In genomic region chr6:43059168-43060033, GRCh38 we compare ENCODE assay signal across 8 cellular contexts. TPM values are rescaled to one million over a fixed set of nuclear protein-coding genes. Genes with fewer than 3 reads are reported as not detected.
A peak's percentile ranks its signal among the peaks of the same experiment; 100 is the strongest.
DNase-seq lines count a peak whose midpoint lies in the region; TF ChIP-seq lines count a peak whose summit lies in the region.

KLC4 (plus strand) TSS chr6:43059631; CDS start chr6:43061336, 1,705 bp downstream.
MRPL2 (minus strand) TSS chr6:43059434; CDS start chr6:43059381, 53 bp downstream.

- H3K4me3 Mint-ChIP-seq in HFFc6 = peak within 1 kb of the TSS; percentile 95
- H3K4me3 Mint-ChIP-seq in activated naive CD4-positive, alpha-beta T cell treated with anti-CD3 and anti-CD28 coated beads, Interleukin-2, amount 50 U/mL, for 24 hours = peak within 1 kb of the TSS; percentile 96

- no peaks in the 10 kb centered on the region for H3K27me3 ChIP-seq in suprapubic skin

- no peak for TF ChIP-seq CTCF in HFFc6 (IDR thresholded peaks at IDR 0.05)
- no peak for TF ChIP-seq CTCF in NB4 (IDR thresholded peaks at IDR 0.05; ENCODE audit: low read depth, low read length)
- no peak for TF ChIP-seq CTCF in suprapubic skin (IDR thresholded peaks at IDR 0.05)

- peak within 1 kb of the TSS; percentile 90 for H3K27ac ChIP-seq in SK-N-MC
- peak within 1 kb of the TSS; percentile 79 for H3K27ac ChIP-seq in suprapubic skin

- peak within 1 kb of the TSS; percentile 98 for H3K9ac ChIP-seq in SK-N-MC (ENCODE audit: insufficient read length)

- 0% methylated on average over 24 of the region's 64 CpGs for WGBS in suprapubic skin

- TF ChIP-seq EP300 in suprapubic skin (IDR thresholded peaks at IDR 0.05) = no peak

- peaks cover 26% of the 10 kb centered on the region for H3K4me1 ChIP-seq in suprapubic skin

- H3K36me3 Mint-ChIP-seq in HFFc6 (ENCODE audit: low read depth) = peaks cover 21% of the 10 kb centered on the region
- H3K36me3 Mint-ChIP-seq in activated naive CD4-positive, alpha-beta T cell treated with anti-CD3 and anti-CD28 coated beads, Interleukin-2, amount 50 U/mL, for 24 hours = peaks cover 4% of the 10 kb centered on the region

- H3K9me3 ChIP-seq in SK-N-MC (ENCODE audit: low read depth, low read length) (no peaks in the 10 kb centered on the region), suprapubic skin (no peaks in the 10 kb centered on the region)

- TF ChIP-seq POLR2A in NB4 (IDR thresholded peaks at IDR 0.05; ENCODE audit: extremely low read depth, insufficient read length) = peak; percentile 84
- TF ChIP-seq POLR2A in suprapubic skin (IDR thresholded peaks at IDR 0.05) = peak in 1 of 2 donors; percentile 74

- peak within 1 kb of the TSS; percentile 96 for H3K27ac Mint-ChIP-seq in HFFc6
- H3K27ac Mint-ChIP-seq in activated naive CD4-positive, alpha-beta T cell treated with anti-CD3 and anti-CD28 coated beads, Interleukin-2, amount 50 U/mL, for 24 hours = peak within 1 kb of the TSS; percentile 99

- H3K9me3 Mint-ChIP-seq in HFFc6 = no peaks in the 10 kb centered on the region
- H3K9me3 Mint-ChIP-seq in activated naive CD4-positive, alpha-beta T cell treated with anti-CD3 and anti-CD28 coated beads, Interleukin-2, amount 50 U/mL, for 24 hours = no peaks in the 10 kb centered on the region

- H3K36me3 ChIP-seq in SK-N-MC (ENCODE audit: insufficient read depth, low read length) (peaks cover 19% of the 10 kb centered on the region; the same call in 1 of the 2 replicates), suprapubic skin (peaks cover 29% of the 10 kb centered on the region)

- peaks cover 2% of the 10 kb centered on the region; the same call in 1 of the 2 replicates for H3K27me3 Mint-ChIP-seq in HFFc6 (ENCODE audit: insufficient read depth)
- no peaks in the 10 kb centered on the region for H3K27me3 Mint-ChIP-seq in activated naive CD4-positive, alpha-beta T cell treated with anti-CD3 and anti-CD28 coated beads, Interleukin-2, amount 50 U/mL, for 24 hours

- DNase-seq in GM04503 (ENCODE audit: low read depth) (peak; percentile 92), HFFc6 (peak; percentile 99), NB4 (ENCODE audit: low read depth) (peak; percentile 99), SK-N-MC (ENCODE audit: low read depth, low spot score) (peak; percentile 96), globus pallidus (ENCODE audit: low spot score) (peak; percentile 99), nucleus accumbens (lab: John Stamatoyannopoulos, UW) (peak; percentile 92 to 100 (median 98)), suprapubic skin (ENCODE audit: low spot score in 2 of 2) (peak; percentile 99)

- H3K4me3 ChIP-seq in NB4 (ENCODE audit: low read depth, low read length) = peak within 1 kb of the TSS; percentile 99
- H3K4me3 ChIP-seq in SK-N-MC = peak within 1 kb of the TSS; percentile 100
- peak within 1 kb of the TSS; percentile 75 for H3K4me3 ChIP-seq in suprapubic skin

- H3K4me1 Mint-ChIP-seq in HFFc6 (ENCODE audit: low read depth) = peaks cover 42% of the 10 kb centered on the region
- peaks cover 42% of the 10 kb centered on the region for H3K4me1 Mint-ChIP-seq in activated naive CD4-positive, alpha-beta T cell treated with anti-CD3 and anti-CD28 coated beads, Interleukin-2, amount 50 U/mL, for 24 hours

RNA-seq across cellular contexts. Expression of gene KLC4, which starts in this region (rescaled TPM):
- 10 to 100 TPM; 10.7 to 12.6 (median 11.8) TPM for total RNA-seq in HFFc6 (2021; fragmentation: NEBNext Ultra II Directional; extraction: Animal tissue kit (Norgen Biotek cat#: 25700))
- total RNA-seq in suprapubic skin = 10 to 100 TPM; 15.0 to 45.9 (median 24.4) TPM

RNA-seq across cellular contexts. Expression of gene MRPL2, which starts in this region (rescaled TPM):
- total RNA-seq in HFFc6 (2021; fragmentation: NEBNext Ultra II Directional; extraction: Animal tissue kit (Norgen Biotek cat#: 25700)) = 10 to 100 TPM; 52.6 to 62.9 (median 58.7) TPM
- 10 to 100 TPM; 21.2 to 38.1 (median 25.9) TPM for total RNA-seq in suprapubic skin

Comparison
In these comparisons a context has a peak if more than half of its experiments do, and no peak if none do; other contexts are left out.
1. Peak in every context shown above with its lines: DNase-seq, H3K4me3 ChIP-seq and H3K27ac ChIP-seq.